ENCODE assay signal across 8 cellular contexts in genomic region chr7:1571261-1571650, GRCh38. TPM values are rescaled to one million over a fixed set of nuclear protein-coding genes. Genes with fewer than 3 reads are reported as not detected.
A peak's percentile ranks its signal among the peaks of the same experiment; 100 is the strongest.
DNase-seq lines count a peak whose midpoint lies in the region; ATAC-seq and TF ChIP-seq lines count a peak whose summit lies in the region.

No MANE protein-coding gene starts in this region.

- H3K4me1 ChIP-seq in Peyer's patch (peaks cover 0 to 31% (median 9%) of the 10 kb centered on the region in 4 donors), esophagus muscularis mucosa (peaks cover 21 to 41% (median 34%) of the 10 kb centered on the region in 4 donors)

- H3K4me3 ChIP-seq in GM06990 (replicated peaks; ENCODE audit: low read depth, low read length) (peak overlapping the region; percentile 78), Peyer's patch (peak overlapping the region; percentile 72 to 97 (median 90)), esophagus muscularis mucosa (peak overlapping the region; percentile 82 to 94 (median 83)), skeletal muscle cell (ENCODE audit: low read depth, low read length) (peak overlapping the region; percentile 91)

- ATAC-seq in GM21576 (IDR thresholded peaks at IDR 0.05; ENCODE audit: unreplicated experiment) (no peak), GM18520 (IDR thresholded peaks at IDR 0.05; ENCODE audit: unreplicated experiment) (no peak)

- H3K27me3 ChIP-seq in GM06990 (replicated peaks; ENCODE audit: control insufficient read depth, insufficient read depth, low read length) (no peaks in the 10 kb centered on the region), Peyer's patch (no peaks in the 10 kb centered on the region), esophagus muscularis mucosa (no peaks in the 10 kb centered on the region)

- no peak for TF ChIP-seq EP300 in esophagus muscularis mucosa (IDR thresholded peaks at IDR 0.05)

- DNase-seq in GM06990 (ENCODE audit: extremely low read depth, insufficient read length) (no peak), Peyer's patch (no peak), esophagus muscularis mucosa (ENCODE audit: extremely low spot score) (no peak), skeletal muscle cell (ENCODE audit: low read depth) (peak; percentile 83), T-helper 9 cell (no peak), iPS-NIHi7 (ENCODE audit: extremely low spot score) (no peak)

- TF ChIP-seq POLR2A in Peyer's patch (IDR thresholded peaks at IDR 0.05) (no peak), esophagus muscularis mucosa (IDR thresholded peaks at IDR 0.05; ENCODE audit: low read depth) (no peak)

- peaks cover 7% of the 10 kb centered on the region for H3K36me3 ChIP-seq in GM06990 (ENCODE audit: control insufficient read depth, insufficient read depth, low read length)
- no peaks in the 10 kb centered on the region for H3K36me3 ChIP-seq in Peyer's patch
- H3K36me3 ChIP-seq in esophagus muscularis mucosa, result peaks cover 4 to 22% (median 19%) of the 10 kb centered on the region in 4 donors

- H3K27ac ChIP-seq in Peyer's patch (peak overlapping the region; percentile 93 to 97 (median 96)), esophagus muscularis mucosa (replicated peaks in 1 of 4) (peak overlapping the region; percentile 92 to 99 (median 94))

- H3K9me3 ChIP-seq in Peyer's patch, result no peaks in the 10 kb centered on the region
- no peaks in the 10 kb centered on the region for H3K9me3 ChIP-seq in esophagus muscularis mucosa

- intact Hi-C loops in esophagus muscularis mucosa (cut with DNase I), result loop anchor here (5.0 kb wide), 2 partner anchors 69 to 786 kb away; partner anchors contain the start of gene INTS1

- 81% methylated on average over 3 of the region's 3 CpGs for WGBS in esophagus muscularis mucosa

- TF ChIP-seq CTCF in GM06990 (IDR thresholded peaks at IDR 0.05; ENCODE audit: insufficient read depth, low read length, poor library complexity, severe bottlenecking), result no peak
- no peak for TF ChIP-seq CTCF in Peyer's patch (IDR thresholded peaks at IDR 0.05)
- TF ChIP-seq CTCF in esophagus muscularis mucosa (IDR thresholded peaks at IDR 0.05), result no peak

RNA-seq across cellular contexts. Expression of gene PSMG3, which starts 1.4 kb away (rescaled TPM):
- 10 to 100 TPM; 33.0 to 67.5 (median 47.7) TPM for total RNA-seq in Peyer's patch
- 10 to 100 TPM; 26.8 to 33.2 (median 29.3) TPM for total RNA-seq in esophagus muscularis mucosa

RNA-seq across cellular contexts. Expression of gene TMEM184A, which starts 15.3 kb away (rescaled TPM):
- total RNA-seq in Peyer's patch (100 to 1,000 TPM in 3 of 4 donors, 10 to 100 TPM in 1; 41.3 to 161 (median 151) TPM), esophagus muscularis mucosa (under 1 TPM in 2 of 4 donors, not detected in 2; 0.23 to 0.42 TPM)

RNA-seq across cellular contexts. Expression of gene MAFK, which starts 40.8 kb away (rescaled TPM):
- total RNA-seq in Peyer's patch (10 to 100 TPM; 32.9 to 80.2 (median 55.0) TPM), esophagus muscularis mucosa (100 to 1,000 TPM in 1 of 4 donors, 10 to 100 TPM in 3; 61.5 to 104 (median 83.0) TPM)

Comparison
In these comparisons a context has a peak if more than half of its experiments do, and no peak if none do; other contexts are left out.
1. RNA of gene TMEM184A, which starts 15.3 kb away (total RNA-seq): 41.3 to 161 TPM in Peyer's patch; 0.23 to 0.42 TPM in esophagus muscularis mucosa; every median in the first group is over 10 times any median in the second.
2. Peak in every context shown above with its lines, with median percentiles within 50 percentile points of each other: H3K4me3 ChIP-seq.